In genomic region chr16:57938936-57939871, GRCh38 we compare ENCODE assay signal across 8 cellular contexts. TPM values are rescaled to one million over a fixed set of nuclear protein-coding genes. Genes with fewer than 3 reads are reported as not detected.
DNase-seq lines count a peak whose midpoint lies in the region; ATAC-seq and TF ChIP-seq lines count a peak whose summit lies in the region.

No MANE protein-coding gene starts in this region.

- no peak overlapping the region for H2BK5ac ChIP-seq in IMR-90 (ENCODE audit: low read depth, low read length, poor library complexity, severe bottlenecking)

- no peaks in the 10 kb centered on the region for H3K9me1 ChIP-seq in IMR-90 (ENCODE audit: insufficient read depth, low read length)

- H3K4me3 ChIP-seq in A673 (ENCODE audit: low read depth, low read length, poor library complexity, severe bottlenecking) (no peak overlapping the region), IMR-90 (ENCODE audit: insufficient read depth, low read depth, low read length) (no peak overlapping the region), mammary epithelial cell (replicated peaks in 1 of 3; ENCODE audit: insufficient read depth in 1 of 3, low read depth in 2 of 3, low read length in 3 of 3) (no peak overlapping the region)

- H3K9me3 ChIP-seq in A673 (ENCODE audit: low read depth, low read length, poor library complexity, severe bottlenecking), result no peaks in the 10 kb centered on the region
- H3K9me3 ChIP-seq in IMR-90 (ENCODE audit: control insufficient read depth, insufficient read depth, low read length), result no peaks in the 10 kb centered on the region
- no peaks in the 10 kb centered on the region for H3K9me3 ChIP-seq in mammary epithelial cell (replicated peaks; ENCODE audit: insufficient read depth, low read length)

- H3K9ac ChIP-seq in IMR-90 (ENCODE audit: low read depth, low read length), result no peak overlapping the region
- no peak overlapping the region for H3K9ac ChIP-seq in mammary epithelial cell (ENCODE audit: insufficient read depth, low read length)

- no peak overlapping the region for H4K8ac ChIP-seq in IMR-90 (ENCODE audit: low read depth in 2 of 2, low read length in 2 of 2)

- intact Hi-C loops in A673 (cut with micrococcal nuclease; ENCODE audit: unreplicated experiment) (no loop called here), IMR-90 (cut with micrococcal nuclease) (no loop called here), mammary epithelial cell (cut with micrococcal nuclease) (no loop called here), left colon (cut with DNase I, micrococcal nuclease) (no loop called here)

- no peaks in the 10 kb centered on the region for H3K79me1 ChIP-seq in IMR-90 (ENCODE audit: low read depth in 1 of 2, low read length in 2 of 2)

- H3K79me2 ChIP-seq in mammary epithelial cell (ENCODE audit: insufficient read depth, low read length), result no peaks in the 10 kb centered on the region

- in situ Hi-C loops in IMR-90 (cut with MboI; ENCODE audit: low sequenced_read_pairs) (no loop called here), mammary epithelial cell (cut with MboI; ENCODE audit: low sequenced_read_pairs in 2 of 2) (no loop called here)

- no peak overlapping the region for H3K4ac ChIP-seq in IMR-90 (ENCODE audit: low read depth, low read length)

- H3K18ac ChIP-seq in IMR-90 (ENCODE audit: low read depth, low read length), result no peak overlapping the region

- peak overlapping the region; percentile 50 for H2AK9ac ChIP-seq in IMR-90 (replicated peaks; ENCODE audit: low read depth, low read length, poor library complexity)

- no peaks in the 10 kb centered on the region for H3K36me3 ChIP-seq in A673 (ENCODE audit: insufficient read depth, low read length, poor library complexity, severe bottlenecking)
- no peaks in the 10 kb centered on the region for H3K36me3 ChIP-seq in IMR-90 (ENCODE audit: control insufficient read depth, insufficient read depth, low read length)
- no peaks in the 10 kb centered on the region for H3K36me3 ChIP-seq in mammary epithelial cell (ENCODE audit: insufficient read depth, low read length)

- H3K23ac ChIP-seq in IMR-90 (ENCODE audit: low read depth, low read length), result no peak overlapping the region

- no peak for TF ChIP-seq RAD21 in IMR-90 (IDR thresholded peaks at IDR 0.05; ENCODE audit: low read length)

- CTCF ChIA-PET in A673 (lab: Charles Lee), result no interaction called here
- CTCF ChIA-PET in IMR-90 (lab: Yijun Ruan, JAX), result no interaction called here
- CTCF ChIA-PET in mammary epithelial cell (lab: Charles Lee; ENCODE audit: low non-redundant PET), result interaction anchor here (0.6 kb wide), 1 partner anchor 35 kb away, joined by 5 read pairs; no protein-coding TSS in a partner anchor

- no peak overlapping the region for H4K5ac ChIP-seq in IMR-90 (ENCODE audit: low read depth, low read length)

- ATAC-seq in IMR-90 (ENCODE audit: low read depth) (peak; percentile 71), left colon (peak; percentile 92), GM21576 (IDR thresholded peaks at IDR 0.05; ENCODE audit: unreplicated experiment) (no peak)

- peak overlapping the region; percentile 58 for H2AFZ ChIP-seq in IMR-90 (replicated peaks; ENCODE audit: low read length, poor library complexity)
- H2AFZ ChIP-seq in mammary epithelial cell (ENCODE audit: low read depth, low read length), result peak overlapping the region; percentile 80

- TF ChIP-seq POLR2A in IMR-90 (IDR thresholded peaks at IDR 0.05; ENCODE audit: low read depth, low read length), result no peak

- no peak overlapping the region for H2BK120ac ChIP-seq in IMR-90 (ENCODE audit: low read depth, low read length)

- H4K91ac ChIP-seq in IMR-90 (ENCODE audit: insufficient read depth, low read depth, low read length), result no peak overlapping the region

- no TSS peak for BruUV-seq in A673 (replicated peaks; lab: Mats Ljungman, UMichigan)
- no TSS peak for BruUV-seq in IMR-90 (replicated peaks; lab: Mats Ljungman, UMichigan)
- no TSS peak for BruUV-seq in mammary epithelial cell (replicated peaks; lab: Mats Ljungman, UMichigan)

- 47% methylated on average over 12 of the region's 13 CpGs; no CpG with 5 or more reads in 1 of the 2 experiments for WGBS in IMR-90 (ENCODE audit: extremely low coverage in 2 of 2, insufficient read length in 1 of 2), 2 experiments
- 14% methylated on average over 8 of the region's 13 CpGs for WGBS in mammary epithelial cell (ENCODE audit: low coverage, missing lambda C conversion rate)

- dilution Hi-C loops in IMR-90 (cut with HindIII; ENCODE audit: low sequenced_read_pairs, unreplicated experiment), result no loop called here
- dilution Hi-C loops in mammary epithelial cell (cut with HindIII; ENCODE audit: low sequenced_read_pairs), result no loop called here

- H2BK20ac ChIP-seq in IMR-90 (ENCODE audit: low read depth, low read length), result no peak overlapping the region

- 0 out of 2 replicates have a peak, but pooled peaks have one; percentile 23 for TF ChIP-seq CTCF in A673 (conservative IDR thresholded peaks at IDR 0.05; ENCODE audit: low read depth, low read length)
- no peak for TF ChIP-seq CTCF in IMR-90 (conservative IDR thresholded peaks at IDR 0.05; ENCODE audit: low read depth, low read length)
- peak; percentile 22 to 36 for TF ChIP-seq CTCF in mammary epithelial cell (conservative IDR thresholded peaks at IDR 0.05 in 1 of 2, IDR thresholded peaks at IDR 0.05 in 1 of 2; ENCODE audit: extremely low read depth in 1 of 2, insufficient read depth in 1 of 2, low read depth in 1 of 2, low read length in 2 of 2)

- H3K56ac ChIP-seq in IMR-90 (ENCODE audit: extremely low read depth, insufficient read depth, low read length), result no peak overlapping the region

- H3K14ac ChIP-seq in IMR-90 (replicated peaks; ENCODE audit: low read depth, low read length), result no peak overlapping the region

- H3K4me2 ChIP-seq in IMR-90 (ENCODE audit: low read depth, low read length) (no peak overlapping the region), mammary epithelial cell (ENCODE audit: insufficient read depth, low read depth, low read length) (peak overlapping the region; percentile 64)

- H3K27me3 ChIP-seq in A673 (replicated peaks; ENCODE audit: insufficient read depth, low read depth, low read length, poor library complexity) (no peaks in the 10 kb centered on the region), IMR-90 (ENCODE audit: control insufficient read depth, insufficient read depth, low read length) (peaks cover 20% of the 10 kb centered on the region), mammary epithelial cell (ENCODE audit: insufficient read depth, low read length) (no peaks in the 10 kb centered on the region)

- H2BK15ac ChIP-seq in IMR-90 (ENCODE audit: low read depth, low read length), result no peak overlapping the region

- no peak overlapping the region for H3K27ac ChIP-seq in A673 (ENCODE audit: low read depth, low read length, poor library complexity, severe bottlenecking)
- H3K27ac ChIP-seq in IMR-90 (ENCODE audit: insufficient read depth, low read length), result no peak overlapping the region
- peak overlapping the region; percentile 43 for H3K27ac ChIP-seq in mammary epithelial cell (ENCODE audit: insufficient read depth, low read depth, low read length)

- POLR2A ChIA-PET in A673 (lab: Charles Lee; ENCODE audit: low non-redundant PET), result no interaction called here
- POLR2A ChIA-PET in IMR-90 (lab: Charles Lee; ENCODE audit: unreplicated experiment), result no interaction called here

- H4K20me1 ChIP-seq in IMR-90 (ENCODE audit: insufficient read depth, low read length) (no peaks in the 10 kb centered on the region), mammary epithelial cell (ENCODE audit: insufficient read depth, low read length) (no peaks in the 10 kb centered on the region)

- peak; percentile 30 for DNase-seq in A673 (ENCODE audit: low spot score)
- DNase-seq in IMR-90, result peak; percentile 20
- peak; percentile 53 for DNase-seq in mammary epithelial cell
- peak; percentile 30 to 70 for DNase-seq in left colon
- DNase-seq in KG1 (lab: John Stamatoyannopoulos, UW), result no peak
- DNase-seq in stimulated activated CD4-positive, alpha-beta T cell treated with anti-CD3 and anti-CD28 coated beads, Interleukin-2, amount 100 ng/mL, for 24 hours, result no peak
- DNase-seq in NCI-H510A (lab: John Stamatoyannopoulos, UW), result no peak

- no peak overlapping the region for H2AK5ac ChIP-seq in IMR-90 (ENCODE audit: low read depth, low read length)

- peaks cover 10% of the 10 kb centered on the region for H3K4me1 ChIP-seq in A673 (ENCODE audit: insufficient read depth, low read length, poor library complexity, severe bottlenecking)
- no peaks in the 10 kb centered on the region for H3K4me1 ChIP-seq in IMR-90 (ENCODE audit: control insufficient read depth, insufficient read depth, low read length)
- peaks cover 19% of the 10 kb centered on the region for H3K4me1 ChIP-seq in mammary epithelial cell (ENCODE audit: insufficient read depth, low read length)

TF ChIP-seq in IMR-90, 13 proteins besides CTCF, POLR2A, EP300 and RAD21:
- no peak for TF ChIP-seq CHD1 (IDR thresholded peaks at IDR 0.05; ENCODE audit: low read depth, low read length)
- no peak for TF ChIP-seq RCOR1 (IDR thresholded peaks at IDR 0.05; ENCODE audit: insufficient replicate concordance, low read length)
- no peak for TF ChIP-seq BHLHE40 (IDR thresholded peaks at IDR 0.05; ENCODE audit: low read depth, low read length)
- no peak for TF ChIP-seq ELK1 (IDR thresholded peaks at IDR 0.05; ENCODE audit: borderline replicate concordance, low read depth, low read length)
- TF ChIP-seq RFX5 (IDR thresholded peaks at IDR 0.05; ENCODE audit: low read depth, low read length), result no peak
- TF ChIP-seq MAZ (IDR thresholded peaks at IDR 0.05; ENCODE audit: borderline replicate concordance, low read depth, low read length), result peak; percentile 33; the same call in 1 of the 2 replicates
- TF ChIP-seq CEBPB (IDR thresholded peaks at IDR 0.05; ENCODE audit: low read depth, low read length), result peak; percentile 96
- TF ChIP-seq SMC3 (IDR thresholded peaks at IDR 0.05; ENCODE audit: low read depth, low read length), result no peak
- TF ChIP-seq FOS (IDR thresholded peaks at IDR 0.05; ENCODE audit: low read depth, low read length), result no peak

RNA-seq across cellular contexts. Expression of gene CNGB1, which starts 31.7 kb away (rescaled TPM):
- total RNA-seq in A673 (2021) (not detected in 2 replicates), IMR-90 (2012; rRNA removed) (not detected in 2 replicates), mammary epithelial cell (under 1 TPM in 1 of 2 donors, not detected in 1; 0.17 TPM), left colon (under 1 TPM; 0.17 to 0.49 TPM)
- polyA plus RNA-seq in IMR-90 (2012; rRNA removed) (not detected in 2 replicates), mammary epithelial cell (0.18 TPM)
- polyA plus RNA-seq in IMR-90 (2012; cell fraction: cytosol; rRNA removed), result not detected in 2 replicates
- polyA plus RNA-seq in IMR-90 (2012; cell fraction: nucleus; rRNA removed; ENCODE audit: low replicate concordance), result 0.01 TPM in 1 of 2 replicates, not detected in the other
- polyA minus RNA-seq in mammary epithelial cell, result 0.62 TPM

Comparison
In these comparisons a context has a peak if more than half of its experiments do, and no peak if none do; other contexts are left out.
1. DNase-seq: peak in A673 (single experiment), IMR-90 (single experiment), mammary epithelial cell (single experiment) and left colon (2 of 2); none in KG1 (single experiment), stimulated activated CD4-positive, alpha-beta T cell treated with anti-CD3 and anti-CD28 coated beads, Interleukin-2, amount 100 ng/mL, for 24 hours (0 of 2) and NCI-H510A (single experiment).